In the genomic region with DNA sequence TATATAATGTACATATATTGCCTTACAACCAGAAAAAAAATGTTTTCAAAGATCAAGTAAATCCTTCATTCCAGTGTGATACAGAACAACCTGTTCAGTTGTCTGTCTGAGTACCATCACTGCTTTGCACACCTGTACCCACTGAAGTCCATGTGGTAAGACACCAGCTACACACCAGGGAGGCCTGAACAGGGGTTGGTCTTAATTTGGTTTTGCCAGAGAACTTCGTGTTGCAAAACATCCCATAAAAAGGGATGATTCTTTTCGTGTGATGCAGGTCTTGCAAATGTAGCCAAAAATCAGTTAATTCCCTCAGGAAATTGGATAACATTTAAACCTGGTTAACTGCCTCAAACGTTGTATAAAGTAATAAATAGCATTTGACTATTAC, we compare ENCODE assay signal across 13 cellular contexts.
DNase-seq lines count a peak whose midpoint lies in the region; ATAC-seq and TF ChIP-seq lines count a peak whose summit lies in the region.
"Had no signal": no experiment of that assay in that cellular context is flagged by ENCODE, and none has a peak within 500 bp of the region (broad histone marks: within the 10 kb centered on the region; RNA-seq: fewer than 3 reads in every experiment).

No MANE protein-coding gene starts in this region.

- ATAC-seq in GM19395 (IDR thresholded peaks at IDR 0.05; ENCODE audit: unreplicated experiment): peak; percentile 9
- ATAC-seq in HG03066 (IDR thresholded peaks at IDR 0.05; ENCODE audit: low read depth, unreplicated experiment): peak; percentile 2
- ATAC-seq: activated CD8-positive, alpha-beta T cell treated with anti-CD3 and anti-CD28 coated beads, Interleukin-2, amount 10 ng/mL, durations not matched to agents 7 days and 5 days; body of pancreas had no signal

- no peaks in the 10 kb centered on the region for H4K20me1 ChIP-seq in BLaER1
- H4K20me1 ChIP-seq in OCI-LY1 (ENCODE audit: insufficient read depth, low read length): no peaks in the 10 kb centered on the region

- H3K9ac ChIP-seq in BLaER1 (no peak overlapping the region), OCI-LY1 (ENCODE audit: low read length) (peak overlapping the region; percentile 51)

- H3K36me3 ChIP-seq in BLaER1 (no peaks in the 10 kb centered on the region), OCI-LY1 (ENCODE audit: insufficient read depth, low read length) (peaks cover 17% of the 10 kb centered on the region)
- H3K36me3 ChIP-seq: SJSA1, thyroid gland had no signal

- in situ Hi-C loops in GM13976 (cut with MboI; ENCODE audit: low sequenced_read_pairs, unreplicated experiment): loop anchor here (5.0 kb wide), 1 partner anchor 122 kb away; no protein-coding TSS in a partner anchor

- H3K4me1 ChIP-seq in BLaER1: peaks cover 44% of the 10 kb centered on the region
- H3K4me1 ChIP-seq in OCI-LY1 (ENCODE audit: insufficient read depth, low read length, severe bottlenecking): peaks cover 67% of the 10 kb centered on the region
- H3K4me1 ChIP-seq: body of pancreas, SJSA1, thyroid gland had no signal

- DNase-seq in GM13976 (ENCODE audit: low spot score) (no peak), NCI-H2107 (lab: John Stamatoyannopoulos, UW) (no peak), T-helper 2 cell (no peak), MV-4-11 (lab: John Stamatoyannopoulos, UW) (no peak)
- DNase-seq: activated CD8-positive, alpha-beta T cell treated with anti-CD3 and anti-CD28 coated beads, Interleukin-2, amount 10 ng/mL, durations not matched to agents 7 days and 5 days; body of pancreas; NCI-H187 treated with DMSO at 0.1 percent for 48 hours; thyroid gland had no signal

- H3K27me3 ChIP-seq in BLaER1 (no peaks in the 10 kb centered on the region), OCI-LY1 (ENCODE audit: insufficient read depth, low read length) (no peaks in the 10 kb centered on the region)
- H3K27me3 ChIP-seq: body of pancreas, SJSA1, thyroid gland had no signal

- TF ChIP-seq CTCF in OCI-LY1 (IDR thresholded peaks at IDR 0.05; ENCODE audit: low read length) (no peak), GM13976 (IDR thresholded peaks at IDR 0.05; ENCODE audit: borderline replicate concordance, control extremely low read depth, extremely low read depth, insufficient read depth, missing control alignments) (no peak)

- no peak overlapping the region for H2AFZ ChIP-seq in OCI-LY1 (ENCODE audit: low read length)

- no peaks in the 10 kb centered on the region for H3K79me2 ChIP-seq in OCI-LY1 (ENCODE audit: insufficient read depth, low read length)

- peaks cover 13% of the 10 kb centered on the region for H3F3A ChIP-seq in OCI-LY1 (ENCODE audit: insufficient read depth, low read length)

- H3K4me3 ChIP-seq in BLaER1: no peak overlapping the region
- H3K4me3 ChIP-seq in OCI-LY1 (ENCODE audit: low read depth, low read length, poor library complexity, severe bottlenecking): no peak overlapping the region
- H3K4me3 ChIP-seq: body of pancreas, SJSA1, thyroid gland had no signal

- H3K4me2 ChIP-seq in BLaER1 (peak overlapping the region; percentile 47), OCI-LY1 (ENCODE audit: low read length) (peak overlapping the region; percentile 62)

- H3K9me2 ChIP-seq in OCI-LY1 (ENCODE audit: low read depth, low read length): no peaks in the 10 kb centered on the region

- H3K27ac ChIP-seq in BLaER1 (no peak overlapping the region), OCI-LY1 (ENCODE audit: low read depth, low read length, poor library complexity, severe bottlenecking) (peak overlapping the region; percentile 99)
- H3K27ac ChIP-seq: body of pancreas, SJSA1, thyroid gland had no signal

- H3K9me3 ChIP-seq in BLaER1 (0 out of 2 replicates have a peak, but pooled peaks cover 5% of the 10 kb centered on the region), OCI-LY1 (ENCODE audit: low read length) (no peaks in the 10 kb centered on the region)
- H3K9me3 ChIP-seq: body of pancreas, SJSA1, thyroid gland had no signal
